ENCODE assay signal across 9 cellular contexts in genomic region chr17:76493505-76494167, GRCh38. TPM values are rescaled to one million over a fixed set of nuclear protein-coding genes. Genes with fewer than 3 reads are reported as not detected.
DNase-seq lines count a peak whose midpoint lies in the region; ATAC-seq, FAIRE-seq and TF ChIP-seq lines count a peak whose summit lies in the region.
"Had no signal": no experiment of that assay in that cellular context is flagged by ENCODE, and none has a peak within 500 bp of the region (broad histone marks: within the 10 kb centered on the region; RNA-seq: fewer than 3 reads in every experiment).

No MANE protein-coding gene starts in this region.

- no peak for FAIRE-seq in keratinocyte (lab: Jason Lieb, UNC)

- 62 to 68% methylated on average over 19 to 20 of the region's 21 CpGs for WGBS in tibial nerve, 2 donors
- no CpG with 5 or more reads among the region's 21 CpGs for WGBS in trophoblast cell (ENCODE audit: extremely low coverage, insufficient coverage, insufficient read length)

- no peak overlapping the region for H4K12ac ChIP-seq in trophoblast cell (ENCODE audit: low read depth, low read length)

- peak; percentile 40 for DNase-seq in activated naive CD4-positive, alpha-beta T cell treated with anti-CD3 and anti-CD28 coated beads for 36 hours
- DNase-seq in activated naive CD4-positive, alpha-beta T cell treated with anti-CD3 and anti-CD28 coated beads, Interleukin-2, amount 50 U/mL, for 16 hours, result no peak
- peak; percentile 54 for DNase-seq in activated CD8-positive, alpha-beta T cell treated with anti-CD3 and anti-CD28 coated beads for 36 hours
- DNase-seq in keratinocyte (ENCODE audit: low read depth, low spot score) (no peak), tibial nerve (ENCODE audit: low spot score in 2 of 2) (no peak), NCI-H748 treated with DMSO at 0.1 percent for 48 hours (lab: John Stamatoyannopoulos, UW) (no peak), trophoblast cell (no peak), GM10248 (ENCODE audit: extremely low spot score) (no peak)

- no peaks in the 10 kb centered on the region for H3K79me1 ChIP-seq in trophoblast cell (ENCODE audit: low read length)

- peaks cover 21% of the 10 kb centered on the region for H4K20me1 ChIP-seq in keratinocyte (ENCODE audit: control insufficient read depth, extremely low read depth, insufficient read depth, low read length)

- H3K9me1 ChIP-seq in keratinocyte (ENCODE audit: control insufficient read depth, extremely low read depth, insufficient read depth, low read length), result peaks cover 3% of the 10 kb centered on the region

- H3K36me3 ChIP-seq in keratinocyte (ENCODE audit: control insufficient read depth in 2 of 2, extremely low read depth in 1 of 2, insufficient read depth in 2 of 2, low read length in 2 of 2) (peaks cover 5 to 6% of the 10 kb centered on the region in 2 experiments), tibial nerve (no peaks in the 10 kb centered on the region), trophoblast cell (ENCODE audit: control insufficient read depth in 1 of 2, insufficient read depth in 2 of 2, low read length in 2 of 2) (no peaks in the 10 kb centered on the region)

- no peaks in the 10 kb centered on the region for H3K27me3 Mint-ChIP-seq in activated naive CD4-positive, alpha-beta T cell treated with anti-CD3 and anti-CD28 coated beads for 36 hours (ENCODE audit: low read depth)
- no peaks in the 10 kb centered on the region for H3K27me3 Mint-ChIP-seq in activated CD8-positive, alpha-beta T cell treated with anti-CD3 and anti-CD28 coated beads for 36 hours

- H3K23ac ChIP-seq in trophoblast cell (ENCODE audit: low read length), result no peak overlapping the region

- peak overlapping the region; percentile 58 for H3K4me3 Mint-ChIP-seq in activated naive CD4-positive, alpha-beta T cell treated with anti-CD3 and anti-CD28 coated beads for 36 hours
- H3K4me3 Mint-ChIP-seq in activated CD8-positive, alpha-beta T cell treated with anti-CD3 and anti-CD28 coated beads for 36 hours, result peak overlapping the region; percentile 58

- H2AFZ ChIP-seq in keratinocyte (ENCODE audit: control insufficient read depth, low read length) (no peak overlapping the region), trophoblast cell (ENCODE audit: insufficient read depth, low read length, poor library complexity) (no peak overlapping the region)

- no peak for TF ChIP-seq EP300 in tibial nerve (IDR thresholded peaks at IDR 0.05)

- no peak overlapping the region for H4K91ac ChIP-seq in trophoblast cell (ENCODE audit: low read depth, low read length)

- H3K4me2 ChIP-seq in keratinocyte (ENCODE audit: control insufficient read depth, extremely low read depth, insufficient read depth, low read depth, low read length), result peak overlapping the region; percentile 58
- H3K4me2 ChIP-seq in trophoblast cell (ENCODE audit: low read length), result no peak overlapping the region

- H3K9ac ChIP-seq in keratinocyte (ENCODE audit: control insufficient read depth, extremely low read depth, insufficient read depth, low read length) (no peak overlapping the region), trophoblast cell (ENCODE audit: low read length) (no peak overlapping the region)

- intact Hi-C loops in activated naive CD4-positive, alpha-beta T cell treated with anti-CD3 and anti-CD28 coated beads for 36 hours (cut with micrococcal nuclease), result loop anchor here (1.0 kb wide), 1 partner anchor 8 kb away; the partner anchor contains the start of gene RHBDF2
- intact Hi-C loops in activated CD8-positive, alpha-beta T cell treated with anti-CD3 and anti-CD28 coated beads for 36 hours (cut with micrococcal nuclease), result no loop called here

- H3K14ac ChIP-seq in trophoblast cell (ENCODE audit: low read length), result no peak overlapping the region

- no peaks in the 10 kb centered on the region for H3K36me3 Mint-ChIP-seq in activated naive CD4-positive, alpha-beta T cell treated with anti-CD3 and anti-CD28 coated beads for 36 hours (ENCODE audit: low read depth)
- no peaks in the 10 kb centered on the region for H3K36me3 Mint-ChIP-seq in activated CD8-positive, alpha-beta T cell treated with anti-CD3 and anti-CD28 coated beads for 36 hours (ENCODE audit: low read depth)

- H2BK12ac ChIP-seq in trophoblast cell (ENCODE audit: low read length), result no peak overlapping the region

- no peak for TF ChIP-seq CTCF in activated CD8-positive, alpha-beta T cell treated with anti-CD3 and anti-CD28 coated beads for 36 hours (IDR thresholded peaks at IDR 0.05)
- no peak for TF ChIP-seq CTCF in keratinocyte (optimal IDR thresholded peaks at IDR 0.05 in 1 of 3, IDR thresholded peaks at IDR 0.05 in 1 of 3, conservative IDR thresholded peaks at IDR 0.05 in 1 of 3; ENCODE audit: extremely low read depth in 1 of 3, insufficient read depth in 2 of 3, low read length in 3 of 3)
- TF ChIP-seq CTCF in tibial nerve (IDR thresholded peaks at IDR 0.05), result no peak
- no peak for TF ChIP-seq CTCF in GM10248 (IDR thresholded peaks at IDR 0.05; ENCODE audit: control extremely low read depth, extremely low read depth, low read depth, missing control alignments)

- dilution Hi-C loops in keratinocyte (cut with MboI; ENCODE audit: extremely low pct_ligation_motif_present, low sequenced_read_pairs), result no loop called here

- no peak overlapping the region for H3K4ac ChIP-seq in trophoblast cell (ENCODE audit: low read depth, low read length)

- H3K4me1 ChIP-seq in keratinocyte (ENCODE audit: control insufficient read depth, extremely low read depth, insufficient read depth, low read length) (peaks cover 39% of the 10 kb centered on the region), tibial nerve (peaks cover 0 to 59% (median 41%) of the 10 kb centered on the region in 4 donors), trophoblast cell (ENCODE audit: control insufficient read depth in 1 of 2, insufficient read depth in 2 of 2, low read length in 2 of 2) (peaks cover 4 to 14% of the 10 kb centered on the region in 2 experiments)

- peak overlapping the region; percentile 77 for H3K27ac Mint-ChIP-seq in activated naive CD4-positive, alpha-beta T cell treated with anti-CD3 and anti-CD28 coated beads for 36 hours
- H3K27ac Mint-ChIP-seq in activated CD8-positive, alpha-beta T cell treated with anti-CD3 and anti-CD28 coated beads for 36 hours, result peak overlapping the region; percentile 90

- CTCF ChIA-PET in activated naive CD4-positive, alpha-beta T cell treated with anti-CD3 and anti-CD28 coated beads for 36 hours (lab: Charles Lee), result interaction anchor here (1.2 to 2.1 kb wide), 7 partner anchors 8 to 131 kb away, joined by 3 to 11 read pairs (median 5); partner anchors contain the start of genes AANAT and RHBDF2
- CTCF ChIA-PET in activated CD8-positive, alpha-beta T cell treated with anti-CD3 and anti-CD28 coated beads for 36 hours (lab: Charles Lee), result interaction anchor here (0.8 to 3.8 kb wide), 8 partner anchors 9 to 96 kb away, joined by 3 to 22 read pairs (median 4); partner anchors contain the start of gene AANAT
- CTCF ChIA-PET in GM10248 (lab: Yijun Ruan, JAX), result interaction anchor here (0.8 to 22.6 kb wide), 13 partner anchors 9 to 372 kb away, joined by 3 to 496 read pairs (median 5); partner anchors contain the start of genes AANAT and UBE2O

- H3K9me3 ChIP-seq in keratinocyte (ENCODE audit: control insufficient read depth, low read depth, low read length) (no peaks in the 10 kb centered on the region), tibial nerve (no peaks in the 10 kb centered on the region), trophoblast cell (ENCODE audit: insufficient read depth, low read depth, low read length) (peaks cover 4% of the 10 kb centered on the region)

- peaks cover 34% of the 10 kb centered on the region for H3K4me1 Mint-ChIP-seq in activated naive CD4-positive, alpha-beta T cell treated with anti-CD3 and anti-CD28 coated beads for 36 hours (ENCODE audit: low read depth)
- peaks cover 58% of the 10 kb centered on the region for H3K4me1 Mint-ChIP-seq in activated CD8-positive, alpha-beta T cell treated with anti-CD3 and anti-CD28 coated beads for 36 hours (ENCODE audit: low read depth)

- H4K8ac ChIP-seq in trophoblast cell (ENCODE audit: low read depth, low read length), result no peak overlapping the region

- POLR2A ChIA-PET in activated CD8-positive, alpha-beta T cell treated with anti-CD3 and anti-CD28 coated beads for 36 hours (lab: Charles Lee), result interaction anchor here (1.4 to 3.0 kb wide), 4 partner anchors 9 to 42 kb away, joined by 3 to 7 read pairs (median 3); partner anchors contain the start of gene UBE2O
- POLR2A ChIA-PET in GM10248 (lab: Yijun Ruan, JAX), result interaction anchor here (1.1 to 1.6 kb wide), 2 partner anchors 10 to 12 kb away, joined by 4 to 7 read pairs; no protein-coding TSS in a partner anchor

- no peak for TF ChIP-seq POLR2A in tibial nerve (IDR thresholded peaks at IDR 0.05)

- no peaks in the 10 kb centered on the region for H3K27me3 ChIP-seq in keratinocyte (ENCODE audit: control insufficient read depth, extremely low read depth, insufficient read depth, low read length)
- H3K27me3 ChIP-seq in tibial nerve, result no peaks in the 10 kb centered on the region
- H3K27me3 ChIP-seq in trophoblast cell (ENCODE audit: insufficient read depth, low read length), result no peaks in the 10 kb centered on the region

- no peak overlapping the region for H3K18ac ChIP-seq in trophoblast cell (ENCODE audit: low read length)

- H2AK5ac ChIP-seq in trophoblast cell (ENCODE audit: low read length), result no peak overlapping the region

- ATAC-seq in activated CD8-positive, alpha-beta T cell treated with anti-CD3 and anti-CD28 coated beads for 36 hours, result peak; percentile 4

- peak overlapping the region; percentile 20 for H3K27ac ChIP-seq in keratinocyte (ENCODE audit: control insufficient read depth, insufficient read depth, low read length)
- peak overlapping the region; percentile 38 to 93 (median 86) for H3K27ac ChIP-seq in tibial nerve
- no peak overlapping the region for H3K27ac ChIP-seq in trophoblast cell (ENCODE audit: low read depth, low read length)

- H3K9me3 Mint-ChIP-seq in activated naive CD4-positive, alpha-beta T cell treated with anti-CD3 and anti-CD28 coated beads for 36 hours, result no peaks in the 10 kb centered on the region
- no peaks in the 10 kb centered on the region for H3K9me3 Mint-ChIP-seq in activated CD8-positive, alpha-beta T cell treated with anti-CD3 and anti-CD28 coated beads for 36 hours

- H3K4me3 ChIP-seq in keratinocyte (ENCODE audit: control insufficient read depth in 2 of 3, extremely low read depth in 1 of 3, insufficient read depth in 2 of 3, low read depth in 1 of 3, low read length in 3 of 3) (no peak overlapping the region), tibial nerve (peak overlapping the region in 2 of 4 donors; percentile 22 to 23), trophoblast cell (ENCODE audit: low read depth, low read length) (no peak overlapping the region)

- H3K79me2 ChIP-seq in keratinocyte (ENCODE audit: control insufficient read depth, insufficient read depth, low read length) (peaks cover 37% of the 10 kb centered on the region), trophoblast cell (ENCODE audit: control insufficient read depth, insufficient read depth, low read length, poor library complexity) (no peaks in the 10 kb centered on the region)

- no peak overlapping the region for H2BK120ac ChIP-seq in trophoblast cell (ENCODE audit: insufficient read depth, low read length, poor library complexity)

- no peak overlapping the region for H2BK5ac ChIP-seq in trophoblast cell (ENCODE audit: low read depth, low read length, poor library complexity)

RNA-seq across cellular contexts. Expression of gene RHBDF2, which starts 7.6 kb away (rescaled TPM):
- total RNA-seq in activated naive CD4-positive, alpha-beta T cell treated with anti-CD3 and anti-CD28 coated beads for 36 hours, result 10 to 100 TPM; 13.3 to 13.4 TPM
- total RNA-seq in activated CD8-positive, alpha-beta T cell treated with anti-CD3 and anti-CD28 coated beads for 36 hours, result 10 to 100 TPM; 19.9 to 20.4 TPM
- 14.9 to 22.6 TPM (median 20.6 TPM) in 3 replicates for polyA plus RNA-seq in keratinocyte
- polyA plus RNA-seq in keratinocyte (2011; ENCODE audit: low read depth), result 27.6 TPM
- polyA plus RNA-seq in keratinocyte (2011; cell fraction: cytosol; rRNA removed), result 9.1 and 16.9 TPM in 2 replicates
- polyA plus RNA-seq in keratinocyte (2011; cell fraction: nucleus; rRNA removed), result 61.7 and 94.2 TPM in 2 replicates
- polyA plus RNA-seq in keratinocyte (2012; ENCODE audit: low replicate concordance), result 40.0 and 43.0 TPM in 2 replicates
- polyA minus RNA-seq in keratinocyte, result 25.6 to 54.8 TPM (median 27.0 TPM) in 3 replicates
- 32.8 TPM for polyA minus RNA-seq in keratinocyte (2011; cell fraction: cytosol; rRNA and poly(A)+ RNA removed)
- 53.1 and 55.9 TPM in 2 replicates for polyA minus RNA-seq in keratinocyte (2011; cell fraction: nucleus; rRNA and poly(A)+ RNA removed)
- total RNA-seq in tibial nerve, result 10 to 100 TPM; 33.1 to 99.0 (median 73.5) TPM
- polyA plus RNA-seq in trophoblast cell (2013), result 11.1 and 11.6 TPM in 2 replicates

RNA-seq across cellular contexts. Expression of gene AANAT, which starts 26.2 kb away (rescaled TPM):
- not detected for total RNA-seq in activated naive CD4-positive, alpha-beta T cell treated with anti-CD3 and anti-CD28 coated beads for 36 hours
- under 1 TPM in 1 of 2 experiments, not detected in 1; 0.34 TPM for total RNA-seq in activated CD8-positive, alpha-beta T cell treated with anti-CD3 and anti-CD28 coated beads for 36 hours
- polyA plus RNA-seq in keratinocyte, result not detected in 3 replicates
- polyA plus RNA-seq in keratinocyte (2011; ENCODE audit: low read depth), result not detected
- polyA plus RNA-seq in keratinocyte (2011; cell fraction: cytosol; rRNA removed), result not detected in 2 replicates
- not detected in 2 replicates for polyA plus RNA-seq in keratinocyte (2011; cell fraction: nucleus; rRNA removed)
- polyA plus RNA-seq in keratinocyte (2012; ENCODE audit: low replicate concordance), result 0.39 TPM in 1 of 2 replicates, not detected in the other
- not detected in 3 replicates for polyA minus RNA-seq in keratinocyte
- polyA minus RNA-seq in keratinocyte (2011; cell fraction: cytosol; rRNA and poly(A)+ RNA removed), result not detected
- polyA minus RNA-seq in keratinocyte (2011; cell fraction: nucleus; rRNA and poly(A)+ RNA removed), result not detected in 2 replicates
- total RNA-seq in tibial nerve, result not detected
- polyA plus RNA-seq in trophoblast cell (2013), result 0.07 TPM in 1 of 2 replicates, not detected in the other
- total RNA-seq: lower leg skin had no signal

RNA-seq across cellular contexts. Expression of gene UBE2O, which starts 40.7 kb away (rescaled TPM):
- 10 to 100 TPM; 18.8 TPM for total RNA-seq in activated naive CD4-positive, alpha-beta T cell treated with anti-CD3 and anti-CD28 coated beads for 36 hours
- 10 to 100 TPM; 36.8 to 39.5 TPM for total RNA-seq in activated CD8-positive, alpha-beta T cell treated with anti-CD3 and anti-CD28 coated beads for 36 hours
- 8.9 to 12.3 TPM (median 10.9 TPM) in 3 replicates for polyA plus RNA-seq in keratinocyte
- 10.9 TPM for polyA plus RNA-seq in keratinocyte (2011; ENCODE audit: low read depth)
- polyA plus RNA-seq in keratinocyte (2011; cell fraction: cytosol; rRNA removed), result 6.0 and 6.6 TPM in 2 replicates
- 31.8 and 35.9 TPM in 2 replicates for polyA plus RNA-seq in keratinocyte (2011; cell fraction: nucleus; rRNA removed)
- polyA plus RNA-seq in keratinocyte (2012; ENCODE audit: low replicate concordance), result 12.5 and 17.3 TPM in 2 replicates
- 42.0 to 78.1 TPM (median 54.8 TPM) in 3 replicates for polyA minus RNA-seq in keratinocyte
- polyA minus RNA-seq in keratinocyte (2011; cell fraction: cytosol; rRNA and poly(A)+ RNA removed), result 12.1 TPM
- polyA minus RNA-seq in keratinocyte (2011; cell fraction: nucleus; rRNA and poly(A)+ RNA removed), result 23.6 and 40.3 TPM in 2 replicates
- 10 to 100 TPM; 16.0 to 38.7 (median 20.7) TPM for total RNA-seq in tibial nerve
- polyA plus RNA-seq in trophoblast cell (2013), result 13.1 and 13.4 TPM in 2 replicates

RNA-seq across cellular contexts. Expression of gene CYGB, which starts 43.9 kb away (rescaled TPM):
- total RNA-seq in activated naive CD4-positive, alpha-beta T cell treated with anti-CD3 and anti-CD28 coated beads for 36 hours, result not detected
- total RNA-seq in activated CD8-positive, alpha-beta T cell treated with anti-CD3 and anti-CD28 coated beads for 36 hours, result under 1 TPM in 1 of 2 experiments, not detected in 1; 0.23 TPM
- polyA plus RNA-seq in keratinocyte, result 10.3 to 26.1 TPM (median 15.3 TPM) in 3 replicates
- polyA plus RNA-seq in keratinocyte (2011; ENCODE audit: low read depth), result 2.1 TPM
- 15.3 and 37.7 TPM in 2 replicates for polyA plus RNA-seq in keratinocyte (2011; cell fraction: cytosol; rRNA removed)
- 15.4 and 26.2 TPM in 2 replicates for polyA plus RNA-seq in keratinocyte (2011; cell fraction: nucleus; rRNA removed)
- 6.2 and 33.8 TPM in 2 replicates for polyA plus RNA-seq in keratinocyte (2012; ENCODE audit: low replicate concordance)
- polyA minus RNA-seq in keratinocyte, result 9.0 to 17.2 TPM (median 11.8 TPM) in 3 replicates
- polyA minus RNA-seq in keratinocyte (2011; cell fraction: cytosol; rRNA and poly(A)+ RNA removed), result 42.6 TPM
- 12.3 and 17.7 TPM in 2 replicates for polyA minus RNA-seq in keratinocyte (2011; cell fraction: nucleus; rRNA and poly(A)+ RNA removed)
- 10 to 100 TPM; 40.2 to 59.2 (median 48.8) TPM for total RNA-seq in tibial nerve
- 5.7 and 6.8 TPM in 2 replicates for polyA plus RNA-seq in trophoblast cell (2013)

RNA-seq across cellular contexts. Expression of gene PRCD, which starts 46.2 kb away (rescaled TPM):
- total RNA-seq in activated naive CD4-positive, alpha-beta T cell treated with anti-CD3 and anti-CD28 coated beads for 36 hours, result not detected
- total RNA-seq in activated CD8-positive, alpha-beta T cell treated with anti-CD3 and anti-CD28 coated beads for 36 hours, result not detected
- 0.65 to 1.7 TPM (median 1.2 TPM) in 3 replicates for polyA plus RNA-seq in keratinocyte
- not detected for polyA plus RNA-seq in keratinocyte (2011; ENCODE audit: low read depth)
- 0.55 and 0.81 TPM in 2 replicates for polyA plus RNA-seq in keratinocyte (2011; cell fraction: cytosol; rRNA removed)
- 6.7 and 11.7 TPM in 2 replicates for polyA plus RNA-seq in keratinocyte (2011; cell fraction: nucleus; rRNA removed)
- 0.68 and 0.72 TPM in 2 replicates for polyA plus RNA-seq in keratinocyte (2012; ENCODE audit: low replicate concordance)
- 0.38 to 0.96 TPM in 2 of 3 replicates, not detected in the other for polyA minus RNA-seq in keratinocyte
- not detected for polyA minus RNA-seq in keratinocyte (2011; cell fraction: cytosol; rRNA and poly(A)+ RNA removed)
- 1.3 and 1.8 TPM in 2 replicates for polyA minus RNA-seq in keratinocyte (2011; cell fraction: nucleus; rRNA and poly(A)+ RNA removed)
- total RNA-seq in tibial nerve, result 10 to 100 TPM in 3 of 4 donors, 1 to 10 TPM in 1; 6.6 to 23.5 (median 14.1) TPM
- polyA plus RNA-seq in trophoblast cell (2013), result 0.23 and 0.50 TPM in 2 replicates

Comparison
In these comparisons a context has a peak if more than half of its experiments do, and no peak if none do; other contexts are left out.
1. DNase-seq: peak in activated naive CD4-positive, alpha-beta T cell treated with anti-CD3 and anti-CD28 coated beads for 36 hours (single experiment) and activated CD8-positive, alpha-beta T cell treated with anti-CD3 and anti-CD28 coated beads for 36 hours (single experiment); none in activated naive CD4-positive, alpha-beta T cell treated with anti-CD3 and anti-CD28 coated beads, Interleukin-2, amount 50 U/mL, for 16 hours (single experiment), keratinocyte (single experiment), tibial nerve (0 of 2), NCI-H748 treated with DMSO at 0.1 percent for 48 hours (single experiment), trophoblast cell (0 of 2) and GM10248 (single experiment).